8 cellular contexts compared by ENCODE assay signal in genomic region chr1:235073331-235073967, GRCh38. TPM values are rescaled to one million over a fixed set of nuclear protein-coding genes. Genes with fewer than 3 reads are reported as not detected.
DNase-seq lines count a peak whose midpoint lies in the region; ATAC-seq and TF ChIP-seq lines count a peak whose summit lies in the region.

No MANE protein-coding gene starts in this region.

- intact Hi-C loops in left cardiac atrium (cut with DNase I) (loop anchor here (2.0 to 10.0 kb wide), 2 partner anchors 159 to 187 kb away; no protein-coding TSS in a partner anchor), gastrocnemius medialis (cut with DNase I; ENCODE audit: low total_unique reads) (loop anchor here (1.0 to 10.0 kb wide), 5 partner anchors 76 to 541 kb away; no protein-coding TSS in a partner anchor)

- no peak for TF ChIP-seq CTCF in HEK293 (tag by site-specific recombination; IDR thresholded peaks at IDR 0.05)
- no peak for TF ChIP-seq CTCF in VCaP (conservative IDR thresholded peaks at IDR 0.05)
- peak in 1 of 5 experiments; percentile 48 for TF ChIP-seq CTCF in gastrocnemius medialis (IDR thresholded peaks at IDR 0.05 in 4 of 5, conservative IDR thresholded peaks at IDR 0.05 in 1 of 5)

- H3K4me1 ChIP-seq in HEK293 (ENCODE audit: control insufficient read depth, insufficient read depth, low read length), result peaks cover 12% of the 10 kb centered on the region
- peaks cover 76 to 78% of the 10 kb centered on the region in 2 donors for H3K4me1 ChIP-seq in gastrocnemius medialis

- DNase-seq in left cardiac atrium (peak; percentile 73), gastrocnemius medialis (peak; percentile 94 to 98), NCI-H2107 treated with DMSO at 0.1 percent for 48 hours (lab: John Stamatoyannopoulos, UW; ENCODE audit: unreplicated experiment) (no peak)
- no peak for DNase-seq in activated naive CD4-positive, alpha-beta T cell treated with anti-CD3 and anti-CD28 coated beads, Interleukin-2, amount 50 U/mL, for 72 hours (ENCODE audit: low spot score in 2 of 2)

- H3K27ac Mint-ChIP-seq in activated naive CD4-positive, alpha-beta T cell treated with anti-CD3 and anti-CD28 coated beads, Interleukin-2, amount 50 U/mL, for 72 hours, result no peak overlapping the region

- ATAC-seq in left cardiac atrium, result peak; percentile 7 to 14
- ATAC-seq in gastrocnemius medialis, result peak; percentile 42 to 45
- no peak for ATAC-seq in HG02870 (IDR thresholded peaks at IDR 0.05; ENCODE audit: unreplicated experiment)
- no peak for ATAC-seq in activated naive CD4-positive, alpha-beta T cell treated with anti-CD3 and anti-CD28 coated beads, Interleukin-2, amount 50 U/mL, for 72 hours
- ATAC-seq in GM19328 (IDR thresholded peaks at IDR 0.05; ENCODE audit: unreplicated experiment), result no peak

- H3K36me3 ChIP-seq in HEK293 (ENCODE audit: control insufficient read depth in 2 of 2, insufficient read depth in 1 of 2, low read length in 2 of 2), result no peaks in the 10 kb centered on the region
- H3K36me3 ChIP-seq in gastrocnemius medialis, result no peaks in the 10 kb centered on the region

- H3K4me3 ChIP-seq in HEK293 (ENCODE audit: low read depth, low read length) (no peak overlapping the region), gastrocnemius medialis (no peak overlapping the region)

- no peaks in the 10 kb centered on the region for H3K27me3 ChIP-seq in gastrocnemius medialis

- H3K9me3 Mint-ChIP-seq in activated naive CD4-positive, alpha-beta T cell treated with anti-CD3 and anti-CD28 coated beads, Interleukin-2, amount 50 U/mL, for 72 hours, result no peaks in the 10 kb centered on the region

- peak; percentile 34 to 48 for TF ChIP-seq POLR2A in gastrocnemius medialis (IDR thresholded peaks at IDR 0.05)

- CTCF ChIA-PET in HEK293 (lab: Yijun Ruan, JAX), result interaction anchor here (0.5 to 3.0 kb wide), 3 partner anchors 11 to 574 kb away, joined by 3 to 10 read pairs (median 4); no protein-coding TSS in a partner anchor

- POLR2A ChIA-PET in HEK293 (lab: Yijun Ruan, JAX), result interaction anchor here (0.5 to 1.4 kb wide), 3 partner anchors 432 to 469 kb away, joined by 3 read pairs; no protein-coding TSS in a partner anchor

- H3K27ac ChIP-seq in HEK293 (ENCODE audit: extremely low read depth, low read depth, low read length), result no peak overlapping the region
- H3K27ac ChIP-seq in VCaP, result peak overlapping the region; percentile 57; the same call in 1 of the 2 replicates
- H3K27ac ChIP-seq in gastrocnemius medialis, result peak overlapping the region; percentile 87 to 100 (median 95)

- in situ Hi-C loops in gastrocnemius medialis (cut with MboI; ENCODE audit: low sequenced_read_pairs in 4 of 4), result loop anchor here (5.0 to 10.0 kb wide), 7 partner anchors 76 to 539 kb away; no protein-coding TSS in a partner anchor

- H3K9me3 ChIP-seq in HEK293 (ENCODE audit: control insufficient read depth, insufficient read depth, low read depth, low read length) (no peaks in the 10 kb centered on the region), gastrocnemius medialis (no peaks in the 10 kb centered on the region)

- peaks cover 0 to 15% of the 10 kb centered on the region in 2 donors for H3K36me3 Mint-ChIP-seq in activated naive CD4-positive, alpha-beta T cell treated with anti-CD3 and anti-CD28 coated beads, Interleukin-2, amount 50 U/mL, for 72 hours

TF ChIP-seq in HEK293, 187 proteins besides CTCF, POLR2A, EP300 and RAD21:
- TF ChIP-seq YY2 (tag by site-specific recombination; IDR thresholded peaks at IDR 0.05) (no peak), SCRT2 (tag by site-specific recombination; IDR thresholded peaks at IDR 0.05) (peak; percentile 82), KLF7 (tag by site-specific recombination; IDR thresholded peaks at IDR 0.05; ENCODE audit: borderline replicate concordance) (no peak), ZNF548 (tag by site-specific recombination; IDR thresholded peaks at IDR 0.05) (no peak), ZSCAN16 (tag by site-specific recombination; IDR thresholded peaks at IDR 0.05) (no peak), ZBTB20 (tag by site-specific recombination; IDR thresholded peaks at IDR 0.05) (peak; percentile 20; the same call in 1 of the 2 replicates), ZNF692 (tag by site-specific recombination; IDR thresholded peaks at IDR 0.05) (peak; percentile 79; the same call in 1 of the 2 replicates), SCRT1 (tag by site-specific recombination; IDR thresholded peaks at IDR 0.05; ENCODE audit: borderline replicate concordance) (0 out of 2 replicates have a peak, but pooled peaks have one; percentile 11), ZBTB11 (tag by site-specific recombination; conservative IDR thresholded peaks at IDR 0.05; ENCODE audit: low read depth) (no peak), ZFHX2 (tag by site-specific recombination; conservative IDR thresholded peaks at IDR 0.05) (no peak), ZNF132 (tag by site-specific recombination; IDR thresholded peaks at IDR 0.05; ENCODE audit: borderline replicate concordance) (no peak), ZNF394 (tag by site-specific recombination; IDR thresholded peaks at IDR 0.05; ENCODE audit: borderline replicate concordance) (no peak), ZFP69B (tag by site-specific recombination; IDR thresholded peaks at IDR 0.05) (peak; percentile 79; the same call in 1 of the 2 replicates), ZNF558 (tag by site-specific recombination; IDR thresholded peaks at IDR 0.05) (no peak), ZNF76 (tag by site-specific recombination; IDR thresholded peaks at IDR 0.05; ENCODE audit: borderline replicate concordance, low read depth) (no peak), ZNF426 (tag by site-specific recombination; IDR thresholded peaks at IDR 0.05) (no peak), ZNF843 (tag by site-specific recombination; IDR thresholded peaks at IDR 0.05) (no peak)

RNA-seq across cellular contexts. Expression of gene TOMM20, which starts 55.2 kb away (rescaled TPM):
- total RNA-seq in left cardiac atrium (10 to 100 TPM; 69.3 to 95.7 TPM), gastrocnemius medialis (10 to 100 TPM; 51.7 to 71.8 (median 62.3) TPM)
- total RNA-seq in activated naive CD4-positive, alpha-beta T cell treated with anti-CD3 and anti-CD28 coated beads, Interleukin-2, amount 50 U/mL, for 72 hours, result 100 to 1,000 TPM; 144 to 147 TPM

Comparison
In these comparisons a context has a peak if more than half of its experiments do, and no peak if none do; other contexts are left out.
1. ATAC-seq: peak in left cardiac atrium (2 of 2) and gastrocnemius medialis (2 of 2); none in HG02870 (single experiment), activated naive CD4-positive, alpha-beta T cell treated with anti-CD3 and anti-CD28 coated beads, Interleukin-2, amount 50 U/mL, for 72 hours (0 of 2) and GM19328 (single experiment).
2. DNase-seq: peak in left cardiac atrium (single experiment) and gastrocnemius medialis (2 of 2); none in NCI-H2107 treated with DMSO at 0.1 percent for 48 hours (single experiment) and activated naive CD4-positive, alpha-beta T cell treated with anti-CD3 and anti-CD28 coated beads, Interleukin-2, amount 50 U/mL, for 72 hours (0 of 2).